ENCODE assay signal across 13 cellular contexts in genomic region chr15:84082739-84083138, GRCh38.
"Had no signal": no experiment of that assay in that cellular context is flagged by ENCODE, and none has a peak within 500 bp of the region (broad histone marks: within the 10 kb centered on the region; RNA-seq: fewer than 3 reads in every experiment).

No MANE protein-coding gene starts in this region.

- H3K4me3 ChIP-seq: ascending aorta, left ventricle myocardium inferior, psoas muscle, sigmoid colon had no signal

- H3K9me3 ChIP-seq: ascending aorta, psoas muscle, sigmoid colon had no signal

- H3K27me3 ChIP-seq: ascending aorta, sigmoid colon had no signal

- DNase-seq: activated CD4-positive, alpha-beta memory T cell treated with anti-CD3 and anti-CD28 coated beads for 36 hours; activated naive CD8-positive, alpha-beta T cell treated with anti-CD3 and anti-CD28 coated beads, Interleukin-2, amount 10 ng/mL, durations not matched to agents 7 days and 5 days; dermis blood vessel endothelial cell; erythroblast; glutamatergic neuron; left ventricle myocardium inferior; mesenchymal stem cell; psoas muscle; sigmoid colon; stimulated activated CD4-positive, alpha-beta T cell treated with anti-CD3 and anti-CD28 coated beads, Interleukin-2, amount 100 ng/mL, for 24 hours; stimulated activated naive B cell treated with anti-CD40 and anti-IgM and Interleukin-4, amounts not matched to agents 10 μg/mL and 1 μg/mL and 100 μg/mL, for 72 hours; trophoblast cell had no signal

- H3K36me3 ChIP-seq: ascending aorta, left ventricle myocardium inferior, sigmoid colon had no signal

- H3K4me1 ChIP-seq: psoas muscle had no signal

- H3K27ac ChIP-seq: ascending aorta, left ventricle myocardium inferior, psoas muscle, sigmoid colon had no signal

- ATAC-seq: psoas muscle; stimulated activated naive B cell treated with anti-CD40 and anti-IgM and Interleukin-4, amounts not matched to agents 10 μg/mL and 1 μg/mL and 100 μg/mL, for 72 hours had no signal
